20 cellular contexts compared by ENCODE assay signal in genomic region chr10:75180592-75180991, GRCh38. TPM values are rescaled to one million over a fixed set of nuclear protein-coding genes. Genes with fewer than 3 reads are reported as not detected.
DNase-seq lines count a peak whose midpoint lies in the region; ATAC-seq and FAIRE-seq lines count a peak whose summit lies in the region.
"Had no signal": no experiment of that assay in that cellular context is flagged by ENCODE, and none has a peak within 500 bp of the region (broad histone marks: within the 10 kb centered on the region; RNA-seq: fewer than 3 reads in every experiment).

No MANE protein-coding gene starts in this region.

- H3K27ac ChIP-seq in GM23248 (peak overlapping the region; percentile 9; the same call in 1 of the 2 replicates), mesenchymal stem cell (ENCODE audit: low read length, poor library complexity, severe bottlenecking) (no peak overlapping the region)
- H3K27ac ChIP-seq: KMS-11 had no signal

- no peak overlapping the region for H2BK12ac ChIP-seq in mesenchymal stem cell (ENCODE audit: low read length in 2 of 2)

- peak overlapping the region; percentile 89 for H3K27ac Mint-ChIP-seq in activated T-helper 17 cell treated with anti-CD3 and anti-CD28 coated beads, Interleukin-2, amount 50 U/mL, for 72 hours
- H3K27ac Mint-ChIP-seq: dendritic cell treated with granulocyte-macrophage colony-stimulating factor and Interleukin-4, amounts not matched to agents 40 ng/mL and 50 ng/mL, for 4 days had no signal

- 0 out of 2 replicates have a peak, but pooled peaks cover 7% of the 10 kb centered on the region for H3K79me2 ChIP-seq in GM23248 (ENCODE audit: insufficient read depth)

- no peaks in the 10 kb centered on the region for H3K27me3 ChIP-seq in GM23248 (replicated peaks; ENCODE audit: insufficient read depth)
- no peaks in the 10 kb centered on the region for H3K27me3 ChIP-seq in mesenchymal stem cell (ENCODE audit: control insufficient read depth in 1 of 2, insufficient read depth in 1 of 2, low read length in 2 of 2)

- no peak overlapping the region for H3K18ac ChIP-seq in mesenchymal stem cell (ENCODE audit: low read depth in 1 of 2, low read length in 2 of 2)

- DNase-seq in GM23248 (peak; percentile 42), dermis microvascular lymphatic vessel endothelial cell (ENCODE audit: low read depth in 2 of 2) (peak; percentile 69 to 84), mesenchymal stem cell (no peak), epidermal melanocyte (ENCODE audit: insufficient read length, low spot score) (no peak), HTR-8/SVneo (ENCODE audit: insufficient read length, low spot score) (no peak)
- no peak for DNase-seq in stimulated activated CD4-positive, alpha-beta T cell treated with anti-CD3 and anti-CD28 coated beads, Interleukin-4, amount 100 ng/mL, for 1 hour
- DNase-seq in activated T-cell treated with anti-CD3 and anti-CD28 coated beads, Interleukin-2, amount 50 U/mL, for 48 hours, result no peak
- DNase-seq: AML-193; mammary epithelial cell; naive thymus-derived CD4-positive, alpha-beta T cell; NCI-H1092 treated with DMSO at 0.1 percent for 48 hours; NCI-H2107; NCI-H524 treated with DMSO at 0.1 percent for 48 hours; posterior cingulate gyrus; SIG-M5; T-helper 17 cell had no signal

- no peak overlapping the region for H3K14ac ChIP-seq in mesenchymal stem cell (ENCODE audit: low read length in 2 of 2)

- no peak for FAIRE-seq in HTR-8/SVneo (lab: Jason Lieb, UNC)

- H3K4me2 ChIP-seq in GM23248 (ENCODE audit: unreplicated experiment), result no peak overlapping the region
- H3K4me2 ChIP-seq in mesenchymal stem cell (ENCODE audit: low read length, poor library complexity, severe bottlenecking), result no peak overlapping the region
- H3K4me2 ChIP-seq: KMS-11 had no signal

- H4K91ac ChIP-seq in mesenchymal stem cell (ENCODE audit: low read length), result no peak overlapping the region

- peak; percentile 56 for ATAC-seq in activated T-helper 17 cell treated with anti-CD3 and anti-CD28 coated beads, Interleukin-2, amount 50 U/mL, for 72 hours (replicated peaks)
- ATAC-seq: HCT116; naive thymus-derived CD4-positive, alpha-beta T cell; T-helper 17 cell had no signal

- peaks cover 56% of the 10 kb centered on the region for H3K36me3 Mint-ChIP-seq in activated T-helper 17 cell treated with anti-CD3 and anti-CD28 coated beads, Interleukin-2, amount 50 U/mL, for 72 hours (ENCODE audit: low read depth)

- H3K4me1 Mint-ChIP-seq in activated T-helper 17 cell treated with anti-CD3 and anti-CD28 coated beads, Interleukin-2, amount 50 U/mL, for 72 hours, result peaks cover 16% of the 10 kb centered on the region

- H3K9me2 ChIP-seq in GM23248 (ENCODE audit: insufficient read depth), result no peaks in the 10 kb centered on the region

- no peak overlapping the region for H2AK5ac ChIP-seq in mesenchymal stem cell (ENCODE audit: low read length, severe bottlenecking)

- peak overlapping the region; percentile 31 for H3K4me3 Mint-ChIP-seq in activated T-helper 17 cell treated with anti-CD3 and anti-CD28 coated beads, Interleukin-2, amount 50 U/mL, for 72 hours
- H3K4me3 Mint-ChIP-seq: dendritic cell treated with granulocyte-macrophage colony-stimulating factor and Interleukin-4, amounts not matched to agents 40 ng/mL and 50 ng/mL, for 4 days; naive thymus-derived CD4-positive, alpha-beta T cell; T-helper 17 cell had no signal

- no peak overlapping the region for H2BK120ac ChIP-seq in mesenchymal stem cell (ENCODE audit: low read depth, low read length)

- no peak overlapping the region for H2AFZ ChIP-seq in GM23248
- H2AFZ ChIP-seq in mesenchymal stem cell (ENCODE audit: low read depth, low read length), result no peak overlapping the region

- no peak overlapping the region for H2BK5ac ChIP-seq in mesenchymal stem cell (ENCODE audit: low read depth, low read length, poor library complexity, severe bottlenecking)

- H3K9ac ChIP-seq in GM23248 (no peak overlapping the region), mesenchymal stem cell (ENCODE audit: low read length) (peak overlapping the region; percentile 61)
- H3K9ac ChIP-seq: KMS-11 had no signal

- no peaks in the 10 kb centered on the region for H3K9me3 Mint-ChIP-seq in activated T-helper 17 cell treated with anti-CD3 and anti-CD28 coated beads, Interleukin-2, amount 50 U/mL, for 72 hours
- H3K9me3 Mint-ChIP-seq: dendritic cell treated with granulocyte-macrophage colony-stimulating factor and Interleukin-4, amounts not matched to agents 40 ng/mL and 50 ng/mL, for 4 days; naive thymus-derived CD4-positive, alpha-beta T cell had no signal

- H3K4me1 ChIP-seq in GM23248 (ENCODE audit: insufficient read depth) (peaks cover 12% of the 10 kb centered on the region), mesenchymal stem cell (ENCODE audit: control insufficient read depth, insufficient read depth, low read depth, low read length) (no peaks in the 10 kb centered on the region)

- no peak overlapping the region for H3K4ac ChIP-seq in mesenchymal stem cell (ENCODE audit: low read depth in 1 of 2, low read length in 2 of 2)

- no peak overlapping the region for H4K8ac ChIP-seq in mesenchymal stem cell (ENCODE audit: low read length)

- H3K23ac ChIP-seq in mesenchymal stem cell (ENCODE audit: low read length in 2 of 2), result no peak overlapping the region

- no peaks in the 10 kb centered on the region for H3K27me3 Mint-ChIP-seq in activated T-helper 17 cell treated with anti-CD3 and anti-CD28 coated beads, Interleukin-2, amount 50 U/mL, for 72 hours
- H3K27me3 Mint-ChIP-seq: dendritic cell treated with granulocyte-macrophage colony-stimulating factor and Interleukin-4, amounts not matched to agents 40 ng/mL and 50 ng/mL, for 4 days; naive thymus-derived CD4-positive, alpha-beta T cell; T-helper 17 cell had no signal

- H3K79me1 ChIP-seq in mesenchymal stem cell (replicated peaks; ENCODE audit: low read length, poor library complexity, severe bottlenecking), result peaks cover 16% of the 10 kb centered on the region

- no peaks in the 10 kb centered on the region for H3K9me3 ChIP-seq in GM23248 (ENCODE audit: low read depth)
- H3K9me3 ChIP-seq in mesenchymal stem cell (ENCODE audit: control insufficient read depth, low read length), result no peaks in the 10 kb centered on the region

- in situ Hi-C loops in GM23248 (cut with MboI), result no loop called here

- peaks cover 21% of the 10 kb centered on the region for H3K36me3 ChIP-seq in GM23248 (ENCODE audit: low read depth)
- peaks cover 8 to 40% of the 10 kb centered on the region in 2 experiments for H3K36me3 ChIP-seq in mesenchymal stem cell (ENCODE audit: control insufficient read depth in 1 of 2, insufficient read depth in 2 of 2, low read depth in 1 of 2, low read length in 2 of 2)

- 66 to 69% methylated on average over 2 of the region's 2 CpGs for WGBS in GM23248 (ENCODE audit: low coverage in 1 of 2, low lambda C conversion rate in 2 of 2, missing lambda C conversion rate in 2 of 2), 2 experiments
- 89% methylated on average over 2 of the region's 2 CpGs for WGBS in mesenchymal stem cell

- no peak overlapping the region for H2BK15ac ChIP-seq in mesenchymal stem cell (ENCODE audit: low read depth, poor library complexity, severe bottlenecking)

- H3K4me3 ChIP-seq in GM23248 (no peak overlapping the region), mesenchymal stem cell (ENCODE audit: insufficient read depth in 1 of 2, low read depth in 1 of 2, low read length in 2 of 2) (peak overlapping the region in 1 of 2 experiments; percentile 20)

- H3F3A ChIP-seq in GM23248 (ENCODE audit: insufficient read depth), result 0 out of 2 replicates have a peak, but pooled peaks cover 8% of the 10 kb centered on the region

- no peaks in the 10 kb centered on the region for H4K20me1 ChIP-seq in GM23248 (ENCODE audit: insufficient read depth)

RNA-seq across cellular contexts. Expression of gene VDAC2, which starts 30.0 kb away (rescaled TPM):
- 145 and 147 TPM in 2 replicates for total RNA-seq in GM23248 (2014; rRNA removed; shearing (Covaris generic))
- polyA plus RNA-seq in GM23248 (2016; fragmentation: Nextera tagmentation; extraction: Ambion mirVana), result 259 and 268 TPM in 2 replicates
- total RNA-seq in activated T-helper 17 cell treated with anti-CD3 and anti-CD28 coated beads, Interleukin-2, amount 50 U/mL, for 72 hours, result 100 to 1,000 TPM; 211 to 254 TPM
- 116 and 119 TPM in 2 replicates for total RNA-seq in dermis microvascular lymphatic vessel endothelial cell
- 152 TPM for polyA plus RNA-seq in mesenchymal stem cell (2013, experiment 1 of 2)
- polyA plus RNA-seq in mesenchymal stem cell (2013, experiment 2 of 2), result 153 TPM

RNA-seq across cellular contexts. Expression of gene COMTD1, which starts 55.2 kb away (rescaled TPM):
- 12.6 and 38.3 TPM in 2 replicates for total RNA-seq in GM23248 (2014; rRNA removed; shearing (Covaris generic))
- polyA plus RNA-seq in GM23248 (2016; fragmentation: Nextera tagmentation; extraction: Ambion mirVana), result 8.8 and 9.3 TPM in 2 replicates
- total RNA-seq in activated T-helper 17 cell treated with anti-CD3 and anti-CD28 coated beads, Interleukin-2, amount 50 U/mL, for 72 hours, result 10 to 100 TPM; 29.4 to 50.9 TPM
- total RNA-seq in dermis microvascular lymphatic vessel endothelial cell, result 11.1 and 15.5 TPM in 2 replicates
- polyA plus RNA-seq in mesenchymal stem cell (2013, experiment 1 of 2), result 11.1 TPM
- polyA plus RNA-seq in mesenchymal stem cell (2013, experiment 2 of 2), result 8.8 TPM

Comparison
In these comparisons a context has a peak if more than half of its experiments do, and no peak if none do; other contexts are left out.
1. DNase-seq: peak in GM23248 (single experiment) and dermis microvascular lymphatic vessel endothelial cell (2 of 2); none in mesenchymal stem cell (single experiment), epidermal melanocyte (single experiment), stimulated activated CD4-positive, alpha-beta T cell treated with anti-CD3 and anti-CD28 coated beads, Interleukin-4, amount 100 ng/mL, for 1 hour (single experiment), activated T-cell treated with anti-CD3 and anti-CD28 coated beads, Interleukin-2, amount 50 U/mL, for 48 hours (0 of 2) and HTR-8/SVneo (single experiment).